In the genomic region with DNA sequence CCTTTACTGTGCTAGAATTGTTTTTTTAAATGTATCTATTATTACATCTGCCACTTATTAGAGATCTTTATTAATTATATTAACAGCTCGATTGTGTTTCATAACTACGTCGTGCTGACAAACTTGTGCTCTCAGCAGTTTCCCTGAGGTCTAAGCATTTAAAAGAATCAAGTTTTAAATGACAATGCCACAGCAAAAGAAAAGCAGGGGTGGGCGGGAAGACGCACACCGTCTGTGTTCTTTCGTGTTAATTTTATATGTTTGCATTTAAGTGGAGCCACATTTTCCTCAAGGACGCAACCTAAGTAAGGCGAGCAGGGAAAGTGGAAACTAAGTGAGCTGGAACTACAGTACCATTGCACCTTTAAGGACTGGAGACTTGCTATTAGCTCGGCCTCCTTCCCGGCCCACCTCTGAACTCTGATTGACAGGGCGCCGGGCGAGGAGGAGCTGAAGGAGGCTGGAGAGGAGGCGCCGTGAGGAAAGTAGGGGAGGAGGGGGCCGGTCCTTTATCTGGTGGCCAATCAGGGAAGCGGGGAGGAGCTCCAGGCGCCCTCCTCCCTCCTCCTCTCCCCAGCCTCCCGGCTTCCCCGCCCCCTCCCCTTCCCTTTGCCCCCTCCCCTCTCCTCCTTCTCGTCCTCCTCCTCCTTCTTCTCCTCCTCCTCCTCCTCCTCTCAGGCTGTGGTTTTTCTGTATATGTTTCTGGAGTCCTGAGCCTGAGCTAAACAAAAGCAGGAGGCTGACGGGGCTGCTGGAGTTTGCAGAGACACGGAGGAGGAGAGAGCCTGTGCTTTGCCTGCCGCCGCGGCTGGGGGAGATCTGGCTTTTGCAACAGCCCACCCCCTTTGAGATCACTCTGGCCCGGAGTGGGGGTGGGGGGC, we compare ENCODE assay signal across 8 cellular contexts.
DNase-seq lines count a peak whose midpoint lies in the region; ATAC-seq and TF ChIP-seq lines count a peak whose summit lies in the region.

TSS of gene PBX1 (plus strand) at position 724 of the 881 bp plus-strand sequence.

- H3K4me3 ChIP-seq in coronary artery, result peak within 1 kb of the TSS; percentile 72

- H3K27ac ChIP-seq in coronary artery, result peak within 1 kb of the TSS; percentile 81 to 87
- H3K27ac ChIP-seq in layer of hippocampus (ENCODE audit: low read depth, low read length), result peak within 1 kb of the TSS; percentile 66

- DNase-seq in AG08395 (ENCODE audit: low spot score) (peak; percentile 98), NCI-H510A (lab: John Stamatoyannopoulos, UW) (peak; percentile 98), coronary artery (ENCODE audit: low spot score) (peak; percentile 99)
- peak; percentile 83 for DNase-seq in activated CD4-positive, alpha-beta T cell treated with anti-CD3 and anti-CD28 coated beads for 48 hours
- peak; percentile 7 to 33 for DNase-seq in stimulated activated CD4-positive, alpha-beta T cell treated with anti-CD3 and anti-CD28 coated beads, Interleukin-1b, Interleukin-23, amount 100 ng/mL, for 1 hour (ENCODE audit: low read depth in 2 of 2)

- no peaks in the 10 kb centered on the region for H3K27me3 ChIP-seq in layer of hippocampus (ENCODE audit: control insufficient read depth, insufficient read depth, low read length)

- ATAC-seq in GM19043 (IDR thresholded peaks at IDR 0.05; ENCODE audit: low read depth, unreplicated experiment) (peak; percentile 100), HG03378 (IDR thresholded peaks at IDR 0.05; ENCODE audit: unreplicated experiment) (peak; percentile 100)

- no peak for TF ChIP-seq CTCF in coronary artery (IDR thresholded peaks at IDR 0.05)

Comparison
In these comparisons a context has a peak if more than half of its experiments do, and no peak if none do; other contexts are left out.
1. Peak in every context shown above with its lines: DNase-seq, ATAC-seq, H3K4me3 ChIP-seq and H3K27ac ChIP-seq.
2. DNase-seq: peak in every context shown above with its lines; median percentile 99 in coronary artery; 98 in AG08395; 98 in NCI-H510A; 83 in activated CD4-positive, alpha-beta T cell treated with anti-CD3 and anti-CD28 coated beads for 48 hours; 20 in stimulated activated CD4-positive, alpha-beta T cell treated with anti-CD3 and anti-CD28 coated beads, Interleukin-1b, Interleukin-23, amount 100 ng/mL, for 1 hour.